ENCODE assay signal across 8 cellular contexts in genomic region chr15:40694706-40695468, GRCh38. TPM values are rescaled to one million over a fixed set of nuclear protein-coding genes. Genes with fewer than 3 reads are reported as not detected.
DNase-seq lines count a peak whose midpoint lies in the region; ATAC-seq and TF ChIP-seq lines count a peak whose summit lies in the region.

Gene RAD51 (plus strand): TSS chr15:40695174. CDS start chr15:40698759, 3,585 bp downstream.

- H3K4me3 ChIP-seq in left ventricle myocardium inferior = peak within 1 kb of the TSS; percentile 89

- H3K27me3 Mint-ChIP-seq in T-helper 1 cell treated with Interleukin-12 subunit alpha and Interleukin-12 subunit beta and Interleukin-4 antibody, amounts not matched to agents 30 μg/mL and 1 μg/mL, for 36 hours (ENCODE audit: low read depth) = no peaks in the 10 kb centered on the region
- H3K27me3 Mint-ChIP-seq in progenitor cell of endocrine pancreas = no peaks in the 10 kb centered on the region

- no peaks in the 10 kb centered on the region for H3K9me3 Mint-ChIP-seq in T-helper 1 cell treated with Interleukin-12 subunit alpha and Interleukin-12 subunit beta and Interleukin-4 antibody, amounts not matched to agents 30 μg/mL and 1 μg/mL, for 36 hours
- no peaks in the 10 kb centered on the region for H3K9me3 Mint-ChIP-seq in progenitor cell of endocrine pancreas (ENCODE audit: low read depth)

- intact Hi-C loops in left ventricle myocardium inferior (cut with micrococcal nuclease) = no loop called here

- ATAC-seq in GM18498 (IDR thresholded peaks at IDR 0.05; ENCODE audit: unreplicated experiment) (peak; percentile 86), HG02885 (IDR thresholded peaks at IDR 0.05; ENCODE audit: poor library complexity, unreplicated experiment) (peak; percentile 87)

- H3K36me3 Mint-ChIP-seq in T-helper 1 cell treated with Interleukin-12 subunit alpha and Interleukin-12 subunit beta and Interleukin-4 antibody, amounts not matched to agents 30 μg/mL and 1 μg/mL, for 36 hours (ENCODE audit: low read depth) = peaks cover 19% of the 10 kb centered on the region
- H3K36me3 Mint-ChIP-seq in progenitor cell of endocrine pancreas (ENCODE audit: insufficient read depth) = peaks cover 5% of the 10 kb centered on the region

- no peaks in the 10 kb centered on the region for H3K9me3 ChIP-seq in left ventricle myocardium inferior (replicated peaks)

- TF ChIP-seq CTCF in left ventricle myocardium inferior (IDR thresholded peaks at IDR 0.05; ENCODE audit: borderline replicate concordance) = no peak
- no peak for TF ChIP-seq CTCF in progenitor cell of endocrine pancreas (IDR thresholded peaks at IDR 0.05; ENCODE audit: unreplicated experiment)

- H3K27ac Mint-ChIP-seq in T-helper 1 cell treated with Interleukin-12 subunit alpha and Interleukin-12 subunit beta and Interleukin-4 antibody, amounts not matched to agents 30 μg/mL and 1 μg/mL, for 36 hours = peak within 1 kb of the TSS; percentile 97
- H3K27ac Mint-ChIP-seq in progenitor cell of endocrine pancreas = peak within 1 kb of the TSS; percentile 95

- H3K36me3 ChIP-seq in left ventricle myocardium inferior = peaks cover 12% of the 10 kb centered on the region

- peak within 1 kb of the TSS; percentile 99 for H3K27ac ChIP-seq in left ventricle myocardium inferior (replicated peaks)

- no peaks in the 10 kb centered on the region for H3K27me3 ChIP-seq in left ventricle myocardium inferior (ENCODE audit: low read depth)

- DNase-seq in NCI-H1694 treated with DMSO at 0.1 percent for 48 hours (lab: John Stamatoyannopoulos, UW) (peak; percentile 75), amniotic stem cell (lab: John Stamatoyannopoulos, UW) (peak; percentile 87), left ventricle myocardium inferior (peak; percentile 93), progenitor cell of endocrine pancreas (ENCODE audit: low spot score, unreplicated experiment) (peak; percentile 76), ureter (ENCODE audit: low spot score) (peak; percentile 95)

- H3K4me3 Mint-ChIP-seq in T-helper 1 cell treated with Interleukin-12 subunit alpha and Interleukin-12 subunit beta and Interleukin-4 antibody, amounts not matched to agents 30 μg/mL and 1 μg/mL, for 36 hours = peak within 1 kb of the TSS; percentile 99
- H3K4me3 Mint-ChIP-seq in progenitor cell of endocrine pancreas (ENCODE audit: low read depth) = peak within 1 kb of the TSS; percentile 92

- H3K4me1 ChIP-seq in left ventricle myocardium inferior = peaks cover 29% of the 10 kb centered on the region

- H3K4me1 Mint-ChIP-seq in T-helper 1 cell treated with Interleukin-12 subunit alpha and Interleukin-12 subunit beta and Interleukin-4 antibody, amounts not matched to agents 30 μg/mL and 1 μg/mL, for 36 hours (ENCODE audit: low read depth) = peaks cover 33% of the 10 kb centered on the region
- peaks cover 10% of the 10 kb centered on the region for H3K4me1 Mint-ChIP-seq in progenitor cell of endocrine pancreas (ENCODE audit: low read depth)

RNA-seq across cellular contexts. Expression of gene RAD51, which starts in this region (rescaled TPM):
- total RNA-seq in left ventricle myocardium inferior (0.88 TPM), progenitor cell of endocrine pancreas (13.2 and 16.0 TPM in 2 replicates), ureter (0.68 TPM)

Comparison
In these comparisons a context has a peak if more than half of its experiments do, and no peak if none do; other contexts are left out.
1. Peak in every context shown above with its lines: DNase-seq, ATAC-seq, H3K4me3 ChIP-seq and H3K27ac ChIP-seq.
2. Peak in DNase-seq, H3K4me3 ChIP-seq and H3K27ac ChIP-seq in left ventricle myocardium inferior; RNA of the gene not detected or under 1 TPM.
3. Peak in DNase-seq in ureter; RNA of the gene not detected or under 1 TPM.